ENCODE assay signal across 1 cellular context in the genomic region with DNA sequence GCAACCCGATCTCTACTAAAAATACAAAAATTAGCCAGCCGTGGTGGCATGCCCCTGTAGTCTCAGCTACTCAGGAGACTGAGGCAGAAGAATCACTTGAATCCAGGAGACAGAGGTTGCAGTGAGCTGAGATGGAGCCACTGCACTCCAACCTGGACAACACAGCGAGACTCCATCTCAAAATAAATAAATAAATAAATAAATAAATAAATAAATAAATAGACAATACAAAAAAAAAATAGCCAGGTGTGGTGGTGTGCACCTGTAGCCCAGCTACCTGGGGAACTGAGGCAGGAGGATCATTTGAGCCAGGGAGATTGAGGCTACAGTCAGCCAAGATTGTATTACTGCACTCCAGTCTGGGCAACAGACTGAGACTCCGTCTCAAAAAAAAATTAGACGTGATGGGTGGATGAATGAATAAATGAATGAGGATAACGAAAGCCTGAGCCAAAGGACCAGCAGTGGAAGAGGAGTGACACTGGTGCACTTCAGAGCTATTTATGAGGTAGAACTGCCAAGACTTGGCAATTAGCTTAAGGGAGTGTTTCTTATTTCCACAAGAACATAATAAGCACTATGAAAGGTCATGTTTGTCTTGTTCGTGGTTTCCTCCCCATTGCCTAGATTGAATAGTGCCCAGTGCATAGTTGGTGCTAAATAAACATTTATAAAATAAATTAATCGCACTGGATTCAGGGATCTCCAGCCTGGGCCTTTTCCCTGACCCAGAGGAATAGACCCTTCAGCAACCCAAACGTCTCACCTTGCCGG.
TF ChIP-seq lines count a peak whose summit lies in the region.

No MANE protein-coding gene starts in this region.

TF ChIP-seq in HEK293, 187 proteins besides CTCF, POLR2A, EP300 and RAD21 (continued from another document and continues in another):
- TF ChIP-seq PRDM2 (tag by site-specific recombination; IDR thresholded peaks at IDR 0.05; ENCODE audit: borderline replicate concordance) (no peak), SETDB1 (IDR thresholded peaks at IDR 0.05; ENCODE audit: insufficient read length, low read length) (no peak), ATF2 (tag by site-specific recombination; IDR thresholded peaks at IDR 0.05; ENCODE audit: low read depth) (no peak), IKZF3 (tag by site-specific recombination; IDR thresholded peaks at IDR 0.05) (no peak), SALL2 (tag by site-specific recombination; IDR thresholded peaks at IDR 0.05; ENCODE audit: borderline replicate concordance) (no peak), ZNF791 (tag by site-specific recombination; IDR thresholded peaks at IDR 0.05) (no peak), ZNF214 (tag by site-specific recombination; IDR thresholded peaks at IDR 0.05; ENCODE audit: borderline replicate concordance) (no peak), ZNF248 (tag by site-specific recombination; IDR thresholded peaks at IDR 0.05) (no peak), ZNF548 (tag by site-specific recombination; IDR thresholded peaks at IDR 0.05) (no peak), ZBTB48 (tag by site-specific recombination; IDR thresholded peaks at IDR 0.05) (no peak), ZNF677 (tag by site-specific recombination; IDR thresholded peaks at IDR 0.05) (no peak), ZFP41 (tag by site-specific recombination; IDR thresholded peaks at IDR 0.05; ENCODE audit: borderline replicate concordance) (no peak), ZNF2 (tag by site-specific recombination; IDR thresholded peaks at IDR 0.05) (no peak), MEIS1 (CRISPR knock-in tag; IDR thresholded peaks at IDR 0.05; ENCODE audit: borderline replicate concordance) (no peak), KLF10 (tag by site-specific recombination; IDR thresholded peaks at IDR 0.05) (no peak), OVOL3 (tag by site-specific recombination; IDR thresholded peaks at IDR 0.05) (0 out of 2 replicates have a peak, but pooled peaks have one; percentile 21), REST (tag by site-specific recombination; IDR thresholded peaks at IDR 0.05) (peak; percentile 54; the same call in 1 of the 2 replicates), GLI2 (tag by site-specific recombination; IDR thresholded peaks at IDR 0.05; ENCODE audit: borderline replicate concordance, low read depth) (no peak; the same call in 1 of the 2 replicates), ZNF394 (tag by site-specific recombination; IDR thresholded peaks at IDR 0.05; ENCODE audit: borderline replicate concordance) (peak; percentile 68; the same call in 1 of the 2 replicates), ZNF239 (tag by site-specific recombination; IDR thresholded peaks at IDR 0.05) (no peak), ZFP3 (tag by site-specific recombination; IDR thresholded peaks at IDR 0.05; ENCODE audit: low read depth) (peak; percentile 44; the same call in 1 of the 2 replicates), ZNF280D (tag by site-specific recombination; IDR thresholded peaks at IDR 0.05) (no peak), FEZF1 (tag by site-specific recombination; IDR thresholded peaks at IDR 0.05) (no peak), ZNF449 (tag by site-specific recombination; IDR thresholded peaks at IDR 0.05) (no peak)
- TF ChIP-seq, protein P1, sequence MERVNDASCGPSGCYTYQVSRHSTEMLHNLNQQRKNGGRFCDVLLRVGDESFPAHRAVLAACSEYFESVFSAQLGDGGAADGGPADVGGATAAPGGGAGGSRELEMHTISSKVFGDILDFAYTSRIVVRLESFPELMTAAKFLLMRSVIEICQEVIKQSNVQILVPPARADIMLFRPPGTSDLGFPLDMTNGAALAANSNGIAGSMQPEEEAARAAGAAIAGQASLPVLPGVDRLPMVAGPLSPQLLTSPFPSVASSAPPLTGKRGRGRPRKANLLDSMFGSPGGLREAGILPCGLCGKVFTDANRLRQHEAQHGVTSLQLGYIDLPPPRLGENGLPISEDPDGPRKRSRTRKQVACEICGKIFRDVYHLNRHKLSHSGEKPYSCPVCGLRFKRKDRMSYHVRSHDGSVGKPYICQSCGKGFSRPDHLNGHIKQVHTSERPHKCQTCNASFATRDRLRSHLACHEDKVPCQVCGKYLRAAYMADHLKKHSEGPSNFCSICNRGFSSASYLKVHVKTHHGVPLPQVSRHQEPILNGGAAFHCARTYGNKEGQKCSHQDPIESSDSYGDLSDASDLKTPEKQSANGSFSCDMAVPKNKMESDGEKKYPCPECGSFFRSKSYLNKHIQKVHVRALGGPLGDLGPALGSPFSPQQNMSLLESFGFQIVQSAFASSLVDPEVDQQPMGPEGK (tag by site-specific recombination; IDR thresholded peaks at IDR 0.05): no peak
- TF ChIP-seq, protein P2, sequence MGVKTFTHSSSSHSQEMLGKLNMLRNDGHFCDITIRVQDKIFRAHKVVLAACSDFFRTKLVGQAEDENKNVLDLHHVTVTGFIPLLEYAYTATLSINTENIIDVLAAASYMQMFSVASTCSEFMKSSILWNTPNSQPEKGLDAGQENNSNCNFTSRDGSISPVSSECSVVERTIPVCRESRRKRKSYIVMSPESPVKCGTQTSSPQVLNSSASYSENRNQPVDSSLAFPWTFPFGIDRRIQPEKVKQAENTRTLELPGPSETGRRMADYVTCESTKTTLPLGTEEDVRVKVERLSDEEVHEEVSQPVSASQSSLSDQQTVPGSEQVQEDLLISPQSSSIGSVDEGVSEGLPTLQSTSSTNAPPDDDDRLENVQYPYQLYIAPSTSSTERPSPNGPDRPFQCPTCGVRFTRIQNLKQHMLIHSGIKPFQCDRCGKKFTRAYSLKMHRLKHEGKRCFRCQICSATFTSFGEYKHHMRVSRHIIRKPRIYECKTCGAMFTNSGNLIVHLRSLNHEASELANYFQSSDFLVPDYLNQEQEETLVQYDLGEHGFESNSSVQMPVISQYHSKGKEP (tag by site-specific recombination; IDR thresholded peaks at IDR 0.05): no peak
- TF ChIP-seq, protein P3, sequence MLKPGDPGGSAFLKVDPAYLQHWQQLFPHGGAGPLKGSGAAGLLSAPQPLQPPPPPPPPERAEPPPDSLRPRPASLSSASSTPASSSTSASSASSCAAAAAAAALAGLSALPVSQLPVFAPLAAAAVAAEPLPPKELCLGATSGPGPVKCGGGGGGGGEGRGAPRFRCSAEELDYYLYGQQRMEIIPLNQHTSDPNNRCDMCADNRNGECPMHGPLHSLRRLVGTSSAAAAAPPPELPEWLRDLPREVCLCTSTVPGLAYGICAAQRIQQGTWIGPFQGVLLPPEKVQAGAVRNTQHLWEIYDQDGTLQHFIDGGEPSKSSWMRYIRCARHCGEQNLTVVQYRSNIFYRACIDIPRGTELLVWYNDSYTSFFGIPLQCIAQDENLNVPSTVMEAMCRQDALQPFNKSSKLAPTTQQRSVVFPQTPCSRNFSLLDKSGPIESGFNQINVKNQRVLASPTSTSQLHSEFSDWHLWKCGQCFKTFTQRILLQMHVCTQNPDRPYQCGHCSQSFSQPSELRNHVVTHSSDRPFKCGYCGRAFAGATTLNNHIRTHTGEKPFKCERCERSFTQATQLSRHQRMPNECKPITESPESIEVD (tag by site-specific recombination; IDR thresholded peaks at IDR 0.05): no peak
